In genomic region chr13:27556109-27556508, GRCh38 we compare ENCODE assay signal across 12 cellular contexts.
DNase-seq lines count a peak whose midpoint lies in the region; ATAC-seq, FAIRE-seq and TF ChIP-seq lines count a peak whose summit lies in the region.
"Had no signal": no experiment of that assay in that cellular context is flagged by ENCODE, and none has a peak within 500 bp of the region (broad histone marks: within the 10 kb centered on the region; RNA-seq: fewer than 3 reads in every experiment).

No MANE protein-coding gene starts in this region.

- H3K4me3 ChIP-seq in astrocyte of the cerebellum (ENCODE audit: low read depth, low read length) (no peak overlapping the region), kidney (ENCODE audit: low read length in 2 of 2) (no peak overlapping the region), OCI-LY7 (ENCODE audit: low read depth, low read length, poor library complexity, severe bottlenecking) (no peak overlapping the region)
- H3K4me3 ChIP-seq: hepatocyte had no signal

- H3K36me3 ChIP-seq in kidney (ENCODE audit: control insufficient read depth in 1 of 2, insufficient read depth in 2 of 2, low read length in 2 of 2) (peaks cover 9 to 14% of the 10 kb centered on the region in 2 donors), OCI-LY7 (ENCODE audit: insufficient read depth, low read length) (peaks cover 15% of the 10 kb centered on the region)

- no peak overlapping the region for H3K27ac ChIP-seq in kidney (ENCODE audit: low read depth in 2 of 2, low read length in 2 of 2)
- H3K27ac ChIP-seq in OCI-LY7 (ENCODE audit: low read depth, low read length, poor library complexity, severe bottlenecking), result no peak overlapping the region
- H3K27ac ChIP-seq: hepatocyte, VCaP had no signal

- H3K4me1 ChIP-seq in kidney (ENCODE audit: control insufficient read depth in 1 of 2, insufficient read depth in 1 of 2, low read depth in 1 of 2, low read length in 2 of 2) (no peaks in the 10 kb centered on the region), OCI-LY7 (ENCODE audit: insufficient read depth, low read length, poor library complexity, severe bottlenecking) (no peaks in the 10 kb centered on the region)

- BruUV-seq in OCI-LY7 (replicated peaks; lab: Mats Ljungman, UMichigan), result no TSS peak

- in situ Hi-C loops in astrocyte of the cerebellum (cut with HindIII; ENCODE audit: low sequenced_read_pairs), result no loop called here

- H3K9me3 ChIP-seq in kidney (ENCODE audit: control insufficient read depth in 1 of 2, low read length in 2 of 2) (no peaks in the 10 kb centered on the region), OCI-LY7 (ENCODE audit: low read length) (no peaks in the 10 kb centered on the region)

- H3K9ac ChIP-seq in kidney (ENCODE audit: low read length in 2 of 2), result no peak overlapping the region

- intact Hi-C loops in kidney (cut with DNase I) (no loop called here), OCI-LY7 (cut with micrococcal nuclease; ENCODE audit: unreplicated experiment) (no loop called here)

- TF ChIP-seq CTCF in astrocyte of the cerebellum (IDR thresholded peaks at IDR 0.05; ENCODE audit: low read depth, low read length, missing control alignments), result peak; percentile 26
- peak; percentile 23 for TF ChIP-seq CTCF in kidney (IDR thresholded peaks at IDR 0.05; ENCODE audit: borderline replicate concordance, extremely low read depth, insufficient read depth)
- no peak for TF ChIP-seq CTCF in OCI-LY7 (conservative IDR thresholded peaks at IDR 0.05; ENCODE audit: low read length)

- CTCF ChIA-PET in OCI-LY7 (lab: Charles Lee; ENCODE audit: unreplicated experiment), result no interaction called here

- H4K20me1 ChIP-seq in OCI-LY7 (ENCODE audit: insufficient read depth, low read length), result no peaks in the 10 kb centered on the region

- no peaks in the 10 kb centered on the region for H3K9me2 ChIP-seq in OCI-LY7 (ENCODE audit: insufficient read depth, low read length)

- POLR2A ChIA-PET in OCI-LY7 (lab: Charles Lee), result interaction anchor here (0.7 to 1.0 kb wide), 2 partner anchors 63 to 131 kb away, joined by 3 to 4 read pairs; no protein-coding TSS in a partner anchor

- DNase-seq in AG08395 (ENCODE audit: low spot score) (peak; percentile 9), HS-27A (ENCODE audit: low read depth) (peak; percentile 24), astrocyte of the cerebellum (ENCODE audit: low read depth) (peak; percentile 62), kidney (peak; percentile 20), NCI-H1436 (lab: John Stamatoyannopoulos, UW) (no peak), OCI-LY7 (ENCODE audit: low spot score) (no peak)
- DNase-seq: CD4-positive, alpha-beta memory T cell; NCI-H2029 treated with DMSO at 0.1 percent for 48 hours had no signal

- H2AFZ ChIP-seq in OCI-LY7 (ENCODE audit: low read length), result no peak overlapping the region
- H2AFZ ChIP-seq: hepatocyte had no signal

- FAIRE-seq in kidney (lab: Jason Lieb, UNC), result peak; percentile 17

- H3K79me2 ChIP-seq in OCI-LY7 (ENCODE audit: insufficient read depth, low read depth, low read length), result no peaks in the 10 kb centered on the region
- H3K79me2 ChIP-seq: hepatocyte had no signal

- no peak overlapping the region for H3K4me2 ChIP-seq in OCI-LY7 (ENCODE audit: low read length)
- H3K4me2 ChIP-seq: hepatocyte had no signal

- ATAC-seq in GM19397 (IDR thresholded peaks at IDR 0.05; ENCODE audit: unreplicated experiment) (no peak), GM21737 (IDR thresholded peaks at IDR 0.05; ENCODE audit: unreplicated experiment) (no peak)

Comparison
In these comparisons a context has a peak if more than half of its experiments do, and no peak if none do; other contexts are left out.
1. DNase-seq: peak in AG08395 (single experiment), HS-27A (single experiment), astrocyte of the cerebellum (single experiment) and kidney (single experiment); none in NCI-H1436 (single experiment) and OCI-LY7 (single experiment).